Comparison of ENCODE assay signal across 8 cellular contexts in the genomic region with DNA sequence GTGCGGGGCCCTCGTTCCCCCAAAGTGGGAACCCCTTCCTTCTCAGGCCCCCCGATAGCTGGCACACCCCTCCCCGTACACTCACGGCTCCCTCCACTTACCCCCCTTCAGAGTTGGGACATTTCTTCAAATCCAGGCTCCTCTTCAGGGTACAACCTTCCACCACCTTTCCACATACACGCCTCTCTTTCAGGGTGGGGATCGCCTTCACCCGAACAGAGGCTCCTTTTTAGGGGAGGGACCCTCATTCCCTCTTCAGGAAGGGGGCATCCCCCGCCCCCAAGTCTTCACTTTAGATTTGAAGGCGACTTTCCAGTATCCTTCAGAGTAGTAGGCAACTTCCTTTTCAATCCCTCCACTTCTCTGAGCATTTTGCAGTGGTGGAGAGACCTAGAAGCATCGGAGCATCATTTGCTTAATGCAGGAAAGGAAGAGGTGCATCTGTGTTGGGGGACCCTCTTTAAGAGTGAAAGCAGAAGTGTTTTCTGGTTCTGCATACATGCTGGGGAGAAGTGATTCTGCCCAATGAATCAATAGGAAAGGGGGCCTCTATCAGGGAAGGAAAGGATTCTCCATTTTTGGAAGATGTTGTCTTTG. TPM values are rescaled to one million over a fixed set of nuclear protein-coding genes. Genes with fewer than 3 reads are reported as not detected.
DNase-seq lines count a peak whose midpoint lies in the region; ATAC-seq and TF ChIP-seq lines count a peak whose summit lies in the region.

No MANE protein-coding gene starts in this region.

- POLR2A ChIA-PET in T-cell (lab: Charles Lee), result interaction anchor here in 1 of 2 donors (0.7 to 6.0 kb wide), 5 partner anchors 13 to 299 kb away, joined by 3 to 32 read pairs (median 14); no protein-coding TSS in a partner anchor

- H3K4me3 ChIP-seq in BLaER1 (peak overlapping the region; percentile 94), skeletal muscle cell (ENCODE audit: low read depth, low read length) (peak overlapping the region; percentile 66)

- peak overlapping the region; percentile 88 for H3K9ac ChIP-seq in BLaER1

- TF ChIP-seq CTCF in foreskin keratinocyte (conservative IDR thresholded peaks at IDR 0.05) (no peak), CD14-positive monocyte (IDR thresholded peaks at IDR 0.05) (no peak)

- no peak overlapping the region for H3K4me3 Mint-ChIP-seq in T-cell
- no peak overlapping the region for H3K4me3 Mint-ChIP-seq in CD14-positive monocyte

- DNase-seq in T-cell (peak in 6 of 34 experiments; percentile 3 to 26 (median 10)), foreskin keratinocyte (no peak), skeletal muscle cell (ENCODE audit: low read depth) (no peak), HK-2 (ENCODE audit: unreplicated experiment) (no peak), CD14-positive monocyte (ENCODE audit: low spot score) (no peak)

- CTCF ChIA-PET in T-cell (lab: Charles Lee), result interaction anchor here (0.6 to 2.8 kb wide), 7 partner anchors 13 to 116 kb away, joined by 3 to 16 read pairs (median 8); no protein-coding TSS in a partner anchor

- H3K4me1 ChIP-seq in BLaER1 (peaks cover 28% of the 10 kb centered on the region), foreskin keratinocyte (peaks cover 19% of the 10 kb centered on the region)

- H3K27me3 ChIP-seq in BLaER1, result no peaks in the 10 kb centered on the region
- H3K27me3 ChIP-seq in foreskin keratinocyte, result no peaks in the 10 kb centered on the region

- H3K36me3 Mint-ChIP-seq in T-cell, result peaks cover 7% of the 10 kb centered on the region
- H3K36me3 Mint-ChIP-seq in CD14-positive monocyte, result peaks cover 0 to 1% of the 10 kb centered on the region in 2 donors

- H3K9me3 Mint-ChIP-seq in T-cell, result no peaks in the 10 kb centered on the region
- peaks cover 0 to 3% (median 0%) of the 10 kb centered on the region in 7 donors for H3K9me3 Mint-ChIP-seq in CD14-positive monocyte

- H3K27me3 Mint-ChIP-seq in T-cell (no peaks in the 10 kb centered on the region), CD14-positive monocyte (ENCODE audit: low read depth in 3 of 3) (peaks cover 0 to 7% (median 4%) of the 10 kb centered on the region in 3 donors)

- intact Hi-C loops in CD14-positive monocyte (cut with micrococcal nuclease), result loop anchor here (5.0 to 10.0 kb wide), 3 partner anchors 43 to 75 kb away; no protein-coding TSS in a partner anchor

- H3K36me3 ChIP-seq in BLaER1, result 0 out of 2 replicates have a peak, but pooled peaks cover 4% of the 10 kb centered on the region

- H3K4me2 ChIP-seq in BLaER1, result peak overlapping the region; percentile 81

- H3K27ac ChIP-seq in BLaER1 (peak overlapping the region; percentile 84), foreskin keratinocyte (peak overlapping the region; percentile 65)

- H3K27ac Mint-ChIP-seq in T-cell (no peak overlapping the region), CD14-positive monocyte (no peak overlapping the region)

- H3K4me1 Mint-ChIP-seq in T-cell (peaks cover 11 to 22% (median 15%) of the 10 kb centered on the region in 3 donors), CD14-positive monocyte (peaks cover 11% of the 10 kb centered on the region)

- peaks cover 30% of the 10 kb centered on the region for H4K20me1 ChIP-seq in BLaER1

- no peaks in the 10 kb centered on the region for H3K9me3 ChIP-seq in BLaER1

- ATAC-seq in GM19023 (IDR thresholded peaks at IDR 0.05; ENCODE audit: unreplicated experiment) (peak; percentile 18), HG03135 (IDR thresholded peaks at IDR 0.05; ENCODE audit: unreplicated experiment) (peak; percentile 10), T-cell (replicated peaks in 1 of 4) (peak; percentile 8 to 23 (median 12)), foreskin keratinocyte (peak; percentile 23)

RNA-seq across cellular contexts. Expression of gene EML4, which starts 0.8 kb away (rescaled TPM):
- total RNA-seq in T-cell, result 100 to 1,000 TPM; 101 to 223 (median 123) TPM
- 32.9 and 35.4 TPM in 2 replicates for total RNA-seq in foreskin keratinocyte
- polyA plus RNA-seq in foreskin keratinocyte, result 8.6 and 9.8 TPM in 2 replicates
- 10 to 100 TPM; 11.5 to 15.0 TPM for polyA plus RNA-seq in CD14-positive monocyte
